18 cellular contexts compared by ENCODE assay signal in genomic region chr15:88741671-88742070, GRCh38.
DNase-seq lines count a peak whose midpoint lies in the region; ATAC-seq, FAIRE-seq and TF ChIP-seq lines count a peak whose summit lies in the region.
"Had no signal": no experiment of that assay in that cellular context is flagged by ENCODE, and none has a peak within 500 bp of the region (broad histone marks: within the 10 kb centered on the region; RNA-seq: fewer than 3 reads in every experiment).

No MANE protein-coding gene starts in this region.

- H3K27me3 ChIP-seq in H1 (replicated peaks in 1 of 4; ENCODE audit: control insufficient read depth in 3 of 4, extremely low read depth in 1 of 4, insufficient read depth in 3 of 4, low read length in 3 of 4) = no peaks in the 10 kb centered on the region
- H3K27me3 ChIP-seq: BLaER1 treated with 17β-estradiol and CSF1 and Interleukin-3, amounts not matched to agents 10 nM and 100 nM had no signal

- TF ChIP-seq CTCF in H1 (IDR thresholded peaks at IDR 0.05; ENCODE audit: control extremely low read depth in 1 of 3, insufficient read depth in 1 of 3, low read depth in 1 of 3, low read length in 3 of 3) = no peak

- H4K20me1 ChIP-seq in H1 (replicated peaks in 1 of 2; ENCODE audit: control insufficient read depth in 1 of 2, insufficient read depth in 2 of 2, low read length in 2 of 2) = no peaks in the 10 kb centered on the region
- H4K20me1 ChIP-seq: BLaER1 treated with 17β-estradiol and CSF1 and Interleukin-3, amounts not matched to agents 10 nM and 100 nM had no signal

- no peaks in the 10 kb centered on the region for H3K9me3 ChIP-seq in H1 (ENCODE audit: insufficient read depth in 2 of 2, low read depth in 1 of 2, low read length in 1 of 2)
- H3K9me3 ChIP-seq: BLaER1 treated with 17β-estradiol and CSF1 and Interleukin-3, amounts not matched to agents 10 nM and 100 nM had no signal

- peak overlapping the region; percentile 18; the same call in 1 of the 2 replicates for H4K8ac ChIP-seq in H1 (ENCODE audit: extremely low read depth, insufficient read depth, low read length)

- H3K4me3 ChIP-seq in H1 (ENCODE audit: extremely low read depth in 1 of 4, insufficient read depth in 2 of 4, low read depth in 3 of 4, low read length in 4 of 4) = no peak overlapping the region
- H3K4me3 ChIP-seq: BLaER1 treated with 17β-estradiol and CSF1 and Interleukin-3, amounts not matched to agents 10 nM and 100 nM had no signal

- POLR2A ChIA-PET in H1 (lab: Charles Lee; ENCODE audit: partially characterized antibody) = interaction anchor here (0.5 kb wide), 1 partner anchor 20 kb away, joined by 3 read pairs; no protein-coding TSS in a partner anchor

- no peak overlapping the region for H3K23ac ChIP-seq in H1 (ENCODE audit: insufficient read length)

- TF ChIP-seq EP300 in H1 (IDR thresholded peaks at IDR 0.05; ENCODE audit: borderline replicate concordance in 1 of 2, low read depth in 2 of 2, low read length in 2 of 2) = no peak

- H3K18ac ChIP-seq in H1 (ENCODE audit: extremely low read depth, low read length) = no peak overlapping the region

- no peak overlapping the region for H2BK15ac ChIP-seq in H1 (ENCODE audit: low read length)

- ATAC-seq in HG03135 (IDR thresholded peaks at IDR 0.05; ENCODE audit: unreplicated experiment) (no peak), HG02678 (IDR thresholded peaks at IDR 0.05; ENCODE audit: unreplicated experiment) (no peak)
- ATAC-seq: CD8-positive, alpha-beta T cell had no signal

- CTCF ChIA-PET in H1 (lab: Charles Lee; ENCODE audit: partially characterized antibody) = no interaction called here

- no peak overlapping the region for H4K5ac ChIP-seq in H1 (ENCODE audit: insufficient read length, low read depth, low read length)

- no peak overlapping the region for H2BK20ac ChIP-seq in H1 (ENCODE audit: low read length)

- no peak overlapping the region for H3K4ac ChIP-seq in H1 (replicated peaks; ENCODE audit: insufficient read length, low read depth, low read length)

- TF ChIP-seq RAD21 in H1 (IDR thresholded peaks at IDR 0.05 in 1 of 2, conservative IDR thresholded peaks at IDR 0.05 in 1 of 2; ENCODE audit: low read depth in 2 of 2, low read length in 2 of 2) = no peak

- no peaks in the 10 kb centered on the region for H3K36me3 ChIP-seq in H1 (ENCODE audit: control insufficient read depth in 2 of 4, insufficient read depth in 4 of 4, low read length in 3 of 4)
- H3K36me3 ChIP-seq: BLaER1 treated with 17β-estradiol and CSF1 and Interleukin-3, amounts not matched to agents 10 nM and 100 nM had no signal

- no peak overlapping the region for H2BK12ac ChIP-seq in H1 (ENCODE audit: low read depth, low read length)

- 0 out of 2 replicates have a peak overlapping the region, but pooled peaks have one; percentile 46 for H2AFZ ChIP-seq in H1 (ENCODE audit: low read length)

- no peak overlapping the region for H3K56ac ChIP-seq in H1 (replicated peaks; ENCODE audit: insufficient read length, low read depth, low read length)

- no peak overlapping the region for H3K4me2 ChIP-seq in H1 (ENCODE audit: insufficient read depth in 1 of 2, low read depth in 2 of 2, low read length in 2 of 2)
- H3K4me2 ChIP-seq: BLaER1 treated with 17β-estradiol and CSF1 and Interleukin-3, amounts not matched to agents 10 nM and 100 nM; KMS-11 had no signal

- no peaks in the 10 kb centered on the region for H3K79me2 ChIP-seq in H1 (ENCODE audit: control insufficient read depth in 1 of 2, insufficient read depth in 2 of 2, low read length in 2 of 2)

- no peaks in the 10 kb centered on the region; the same call in 1 of the 2 replicates for H3K23me2 ChIP-seq in H1 (ENCODE audit: low read depth, low read length)

- DNase-seq in Ammon's horn (ENCODE audit: low spot score) = peak; percentile 7
- peak in 1 of 2 experiments; percentile 40 for DNase-seq in H1 (ENCODE audit: low read depth in 1 of 2, low spot score in 2 of 2)
- DNase-seq in midbrain (lab: John Stamatoyannopoulos, UW) = peak; percentile 30
- DNase-seq in pons (ENCODE audit: low spot score) = peak; percentile 6
- no peak for DNase-seq in GDM1 (lab: John Stamatoyannopoulos, UW)
- no peak for DNase-seq in D341Med (ENCODE audit: low spot score)
- DNase-seq: 8988T; CD8-positive, alpha-beta T cell; COR-L47; HCEC 1CT had no signal

- no peak overlapping the region for H4K91ac ChIP-seq in H1 (replicated peaks; ENCODE audit: insufficient read length, low read length)

- peaks cover 0 to 6% (median 4%) of the 10 kb centered on the region in 4 experiments; a peak in 5 of 7 replicates for H3K4me1 ChIP-seq in H1 (replicated peaks in 1 of 4; ENCODE audit: control insufficient read depth in 3 of 4, insufficient read depth in 4 of 4, low read length in 3 of 4)
- H3K4me1 ChIP-seq: BLaER1 treated with 17β-estradiol and CSF1 and Interleukin-3, amounts not matched to agents 10 nM and 100 nM had no signal

- H2AK5ac ChIP-seq in H1 (ENCODE audit: low read depth, low read length) = no peak overlapping the region

- TF ChIP-seq POLR2A in H1 (IDR thresholded peaks at IDR 0.05; ENCODE audit: control extremely low read depth in 1 of 2, low read depth in 2 of 2, low read length in 2 of 2) = no peak

- H3K27ac ChIP-seq in H1 (ENCODE audit: low read depth, low read length) = no peak overlapping the region
- H3K27ac ChIP-seq: BLaER1 treated with 17β-estradiol and CSF1 and Interleukin-3, amounts not matched to agents 10 nM and 100 nM; KMS-11 had no signal

- no peak overlapping the region for H3K9ac ChIP-seq in H1 (replicated peaks in 1 of 4; ENCODE audit: extremely low read depth in 1 of 4, low read depth in 3 of 4, low read length in 3 of 4)
- H3K9ac ChIP-seq: BLaER1 treated with 17β-estradiol and CSF1 and Interleukin-3, amounts not matched to agents 10 nM and 100 nM; KMS-11 had no signal

- WGBS in H1 (ENCODE audit: extremely low coverage in 1 of 2, insufficient coverage in 1 of 2, insufficient read length in 1 of 2, insufficient replicate concordance in 2 of 2, low coverage in 1 of 2, low lambda C conversion rate in 2 of 2, missing lambda C conversion rate in 1 of 2), 2 experiments = 92% methylated on average over 28 of the region's 31 CpGs; no CpG with 5 or more reads in 1 of the 2 experiments

- no peaks in the 10 kb centered on the region for H3K79me1 ChIP-seq in H1 (ENCODE audit: low read depth, low read length)

- no peak for FAIRE-seq in H1 (lab: Jason Lieb, UNC)
- FAIRE-seq: D721Med, G401.6, GM12892, GM18507 had no signal

- no peak overlapping the region for H3K14ac ChIP-seq in H1 (ENCODE audit: insufficient read length)

- H2BK5ac ChIP-seq in H1 (ENCODE audit: low read depth, low read length) = no peak overlapping the region

- no peak overlapping the region for H2BK120ac ChIP-seq in H1 (replicated peaks; ENCODE audit: low read depth, low read length)

TF ChIP-seq in H1, 55 proteins besides CTCF, POLR2A, EP300 and RAD21:
- TF ChIP-seq SUZ12 (IDR thresholded peaks at IDR 0.05; ENCODE audit: low read length) = no peak
- TF ChIP-seq EZH2 (IDR thresholded peaks at IDR 0.05; ENCODE audit: low read depth, low read length, severe bottlenecking) = no peak
- TF ChIP-seq YY1 (IDR thresholded peaks at IDR 0.05; ENCODE audit: low read depth, low read length) = no peak
- TF ChIP-seq KDM1A (IDR thresholded peaks at IDR 0.05; ENCODE audit: borderline replicate concordance, low read length) = no peak
- no peak for TF ChIP-seq BCL11A (IDR thresholded peaks at IDR 0.05; ENCODE audit: low read depth in 2 of 2, low read length in 2 of 2)
- TF ChIP-seq CHD1 (IDR thresholded peaks at IDR 0.05; ENCODE audit: low read depth, low read length) = no peak
- no peak for TF ChIP-seq SIN3A (conservative IDR thresholded peaks at IDR 0.05 in 1 of 2, IDR thresholded peaks at IDR 0.05 in 1 of 2; ENCODE audit: low read depth in 1 of 2, low read length in 2 of 2)
- no peak for TF ChIP-seq CREB1 (IDR thresholded peaks at IDR 0.05)
- TF ChIP-seq HDAC6 (IDR thresholded peaks at IDR 0.05; ENCODE audit: low read depth, low read length) = no peak
- TF ChIP-seq POU5F1 (IDR thresholded peaks at IDR 0.05; ENCODE audit: low read depth, low read length) = no peak
- no peak for TF ChIP-seq E2F6 (IDR thresholded peaks at IDR 0.05)
- TF ChIP-seq RBBP5 (IDR thresholded peaks at IDR 0.05; ENCODE audit: borderline replicate concordance, low read depth, low read length) = no peak
- no peak for TF ChIP-seq SIX5 (IDR thresholded peaks at IDR 0.05; ENCODE audit: low read depth, low read length)
- no peak for TF ChIP-seq BRCA1 (IDR thresholded peaks at IDR 0.05; ENCODE audit: low read depth, low read length)
- TF ChIP-seq PHF8 (conservative IDR thresholded peaks at IDR 0.05; ENCODE audit: low read depth, low read length) = no peak
- TF ChIP-seq BACH1 (IDR thresholded peaks at IDR 0.05; ENCODE audit: low read length) = no peak

Comparison
In these comparisons a context has a peak if more than half of its experiments do, and no peak if none do; other contexts are left out.
1. DNase-seq: peak in Ammon's horn (single experiment), midbrain (single experiment) and pons (single experiment); none in GDM1 (single experiment) and D341Med (single experiment).